ENCODE assay signal across 38 cellular contexts in the genomic region with DNA sequence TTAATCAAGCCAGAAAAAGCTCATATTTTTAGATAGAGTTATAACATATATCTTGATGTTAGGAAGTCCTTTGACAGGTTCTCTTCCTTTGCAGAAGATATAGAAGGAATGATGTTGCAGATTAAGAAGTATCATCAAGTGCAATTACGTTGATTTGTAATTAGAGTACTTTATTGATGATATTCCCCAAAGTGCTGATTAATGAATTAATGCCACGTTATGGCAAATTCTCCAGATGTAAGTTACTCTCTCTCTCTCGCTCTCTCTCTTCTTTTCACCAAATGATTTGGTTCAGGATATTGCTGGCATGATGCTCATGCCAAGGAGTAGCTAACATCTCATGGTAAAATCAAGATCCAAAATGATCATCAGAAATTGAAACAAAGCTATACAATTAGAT.
"Had no signal": no experiment of that assay in that cellular context is flagged by ENCODE, and none has a peak within 500 bp of the region (broad histone marks: within the 10 kb centered on the region; RNA-seq: fewer than 3 reads in every experiment).

No MANE protein-coding gene starts in this region.

- H3K9me3 Mint-ChIP-seq: activated naive CD4-positive, alpha-beta T cell treated with anti-CD3 and anti-CD28 coated beads for 36 hours; activated naive CD4-positive, alpha-beta T cell treated with anti-CD3 and anti-CD28 coated beads, Interleukin-2, amount 10 ng/mL, durations not matched to agents 7 days and 5 days; activated naive CD4-positive, alpha-beta T cell treated with anti-CD3 and anti-CD28 coated beads, Interleukin-2, amount 50 U/mL, for 72 hours; activated naive CD8-positive, alpha-beta T cell treated with anti-CD3 and anti-CD28 coated beads for 36 hours; activated naive CD8-positive, alpha-beta T cell treated with anti-CD3 and anti-CD28 coated beads, Interleukin-2, amount 10 ng/mL, durations not matched to agents 7 days and 5 days; activated naive CD8-positive, alpha-beta T cell treated with anti-CD3 and anti-CD28 coated beads, Interleukin-2, amount 50 U/mL, for 24 hours; activated T-cell treated with anti-CD3 and anti-CD28 coated beads, Interleukin-2, amount 50 U/mL, for 24 hours; activated T-cell treated with anti-CD3 and anti-CD28 coated beads, Interleukin-2, amount 50 U/mL, for 4 hours; activated T-cell treated with anti-CD3 and anti-CD28 coated beads, Interleukin-2, amount 50 U/mL, for 72 hours; activated T-helper 1 cell treated with anti-CD3 and anti-CD28 coated beads, Interleukin-12 subunit alpha, Interleukin-12 subunit beta, Interleukin-2, Interleukin-4 antibody, amounts not matched to agents 30 ng/mL and 10 ng/mL and 1 ng/mL, durations not matched to agents 14 hours and 24 hours and 36 hours; activated T-helper 17 cell treated with anti-CD3 and anti-CD28 coated beads, Interleukin-2, amount 50 U/mL, for 72 hours; activated T-helper 2 cell treated with anti-CD3 and anti-CD28 coated beads, Interferon-gamma antibody, Interleukin-2, Interleukin-4, amounts not matched to agents 10 μg/mL and 5 μg/mL and 100 μg/mL, durations not matched to agents 14 hours and 24 hours and 36 hours; central memory CD8-positive, alpha-beta T cell had no signal

- H3K4me1 Mint-ChIP-seq: activated naive CD4-positive, alpha-beta T cell treated with anti-CD3 and anti-CD28 coated beads, Interleukin-2, amount 10 ng/mL, durations not matched to agents 7 days and 5 days; activated naive CD8-positive, alpha-beta T cell treated with anti-CD3 and anti-CD28 coated beads for 36 hours; activated naive CD8-positive, alpha-beta T cell treated with anti-CD3 and anti-CD28 coated beads, Interleukin-2, amount 10 ng/mL, durations not matched to agents 7 days and 5 days; activated naive CD8-positive, alpha-beta T cell treated with anti-CD3 and anti-CD28 coated beads, Interleukin-2, amount 50 U/mL, for 24 hours; activated T-helper 17 cell treated with anti-CD3 and anti-CD28 coated beads, Interleukin-2, amount 50 U/mL, for 72 hours; brain; central memory CD8-positive, alpha-beta T cell had no signal

- ATAC-seq: activated naive CD4-positive, alpha-beta T cell treated with anti-CD3 and anti-CD28 coated beads, Interleukin-2, amount 50 U/mL, for 72 hours; activated naive CD8-positive, alpha-beta T cell treated with anti-CD3 and anti-CD28 coated beads, Interleukin-2, amount 50 U/mL, for 24 hours; activated T-cell treated with anti-CD3 and anti-CD28 coated beads, Interleukin-2, amount 50 U/mL, for 4 hours; activated T-cell treated with anti-CD3 and anti-CD28 coated beads, Interleukin-2, amount 50 U/mL, for 72 hours; activated T-helper 17 cell treated with anti-CD3 and anti-CD28 coated beads, Interleukin-2, amount 50 U/mL, for 72 hours; body of pancreas had no signal

- DNase-seq: activated effector memory CD4-positive, alpha-beta T cell treated with anti-CD3 and anti-CD28 coated beads, Interleukin-2, amount 50 U/mL, for 16 hours; activated effector memory CD4-positive, alpha-beta T cell treated with Interleukin-2 at 50 U/mL for 16 hours; activated gamma-delta T cell; activated gamma-delta T cell treated with Interleukin-2 at 50 U/mL for 16 hours; activated naive CD4-positive, alpha-beta T cell; activated naive CD4-positive, alpha-beta T cell treated with anti-CD3 and anti-CD28 coated beads for 36 hours; activated naive CD4-positive, alpha-beta T cell treated with anti-CD3 and anti-CD28 coated beads, Interleukin-2, amount 10 ng/mL, durations not matched to agents 7 days and 5 days; activated naive CD4-positive, alpha-beta T cell treated with anti-CD3 and anti-CD28 coated beads, Interleukin-2, amount 50 U/mL, for 16 hours; activated naive CD8-positive, alpha-beta T cell treated with anti-CD3 and anti-CD28 coated beads for 36 hours; activated naive CD8-positive, alpha-beta T cell treated with anti-CD3 and anti-CD28 coated beads, Interleukin-2, amount 10 ng/mL, durations not matched to agents 7 days and 5 days; activated naive CD8-positive, alpha-beta T cell treated with anti-CD3 and anti-CD28 coated beads, Interleukin-2, amount 50 U/mL, for 24 hours; activated T-cell treated with anti-CD3 and anti-CD28 coated beads, Interleukin-2, amount 50 U/mL, for 1 hour; activated T-cell treated with anti-CD3 and anti-CD28 coated beads, Interleukin-2, amount 50 U/mL, for 24 hours; activated T-cell treated with anti-CD3 and anti-CD28 coated beads, Interleukin-2, amount 50 U/mL, for 4 hours; activated T-cell treated with anti-CD3 and anti-CD28 coated beads, Interleukin-2, amount 50 U/mL, for 48 hours; activated T-cell treated with anti-CD3 and anti-CD28 coated beads, Interleukin-2, amount 50 U/mL, for 72 hours; adrenal gland; amniotic stem cell; amygdala; anterior cingulate cortex; aorta; body of pancreas; brain microvascular endothelial cell; caudate nucleus; central memory CD4-positive, alpha-beta T cell; cerebellar nuclear complex had no signal

- H3K4me3 ChIP-seq: adrenal gland, ascending aorta, body of pancreas, breast epithelium, cardiac muscle cell had no signal

- H3K4me1 ChIP-seq: adrenal gland, ascending aorta, body of pancreas, breast epithelium had no signal

- H3K27ac Mint-ChIP-seq: activated naive CD4-positive, alpha-beta T cell treated with anti-CD3 and anti-CD28 coated beads for 36 hours; activated naive CD4-positive, alpha-beta T cell treated with anti-CD3 and anti-CD28 coated beads, Interleukin-2, amount 10 ng/mL, durations not matched to agents 7 days and 5 days; activated naive CD4-positive, alpha-beta T cell treated with anti-CD3 and anti-CD28 coated beads, Interleukin-2, amount 50 U/mL, for 72 hours; activated naive CD8-positive, alpha-beta T cell; activated naive CD8-positive, alpha-beta T cell treated with anti-CD3 and anti-CD28 coated beads for 36 hours; activated naive CD8-positive, alpha-beta T cell treated with anti-CD3 and anti-CD28 coated beads, Interleukin-2, amount 10 ng/mL, durations not matched to agents 7 days and 5 days; activated naive CD8-positive, alpha-beta T cell treated with anti-CD3 and anti-CD28 coated beads, Interleukin-2, amount 50 U/mL, for 24 hours; activated T-cell treated with anti-CD3 and anti-CD28 coated beads, Interleukin-2, amount 50 U/mL, for 24 hours; activated T-cell treated with anti-CD3 and anti-CD28 coated beads, Interleukin-2, amount 50 U/mL, for 72 hours; activated T-helper 1 cell treated with anti-CD3 and anti-CD28 coated beads, Interleukin-12 subunit alpha, Interleukin-12 subunit beta, Interleukin-2, Interleukin-4 antibody, amounts not matched to agents 30 ng/mL and 10 ng/mL and 1 ng/mL, durations not matched to agents 14 hours and 24 hours and 36 hours; activated T-helper 17 cell treated with anti-CD3 and anti-CD28 coated beads, Interleukin-2, amount 50 U/mL, for 72 hours; activated T-helper 2 cell treated with anti-CD3 and anti-CD28 coated beads, Interferon-gamma antibody, Interleukin-2, Interleukin-4, amounts not matched to agents 10 μg/mL and 5 μg/mL and 100 μg/mL, durations not matched to agents 14 hours and 24 hours and 36 hours; brain had no signal

- H3K27me3 Mint-ChIP-seq: activated naive CD4-positive, alpha-beta T cell treated with anti-CD3 and anti-CD28 coated beads, Interleukin-2, amount 10 ng/mL, durations not matched to agents 7 days and 5 days; activated naive CD8-positive, alpha-beta T cell treated with anti-CD3 and anti-CD28 coated beads for 36 hours had no signal

- H3K9me3 ChIP-seq: adrenal gland, ascending aorta, body of pancreas, breast epithelium had no signal

- H3K27me3 ChIP-seq: adrenal gland, ascending aorta, body of pancreas, brain microvascular endothelial cell, breast epithelium, cardiac muscle cell had no signal

- H3K27ac ChIP-seq: adrenal gland, ascending aorta, body of pancreas, brain microvascular endothelial cell, breast epithelium, cardiac muscle cell had no signal

- FAIRE-seq: astrocyte, bronchial epithelial cell had no signal

- H3K36me3 ChIP-seq: adrenal gland, ascending aorta, brain microvascular endothelial cell, breast epithelium, cardiac muscle cell had no signal

- H3K4me3 Mint-ChIP-seq: activated naive CD4-positive, alpha-beta T cell treated with anti-CD3 and anti-CD28 coated beads for 36 hours; activated naive CD4-positive, alpha-beta T cell treated with anti-CD3 and anti-CD28 coated beads, Interleukin-2, amount 10 ng/mL, durations not matched to agents 7 days and 5 days; activated naive CD8-positive, alpha-beta T cell; activated naive CD8-positive, alpha-beta T cell treated with anti-CD3 and anti-CD28 coated beads for 36 hours; activated naive CD8-positive, alpha-beta T cell treated with anti-CD3 and anti-CD28 coated beads, Interleukin-2, amount 10 ng/mL, durations not matched to agents 7 days and 5 days; activated naive CD8-positive, alpha-beta T cell treated with anti-CD3 and anti-CD28 coated beads, Interleukin-2, amount 50 U/mL, for 24 hours; activated T-cell treated with anti-CD3 and anti-CD28 coated beads, Interleukin-2, amount 50 U/mL, for 24 hours; activated T-cell treated with anti-CD3 and anti-CD28 coated beads, Interleukin-2, amount 50 U/mL, for 4 hours; activated T-cell treated with anti-CD3 and anti-CD28 coated beads, Interleukin-2, amount 50 U/mL, for 72 hours; activated T-helper 1 cell treated with anti-CD3 and anti-CD28 coated beads, Interleukin-12 subunit alpha, Interleukin-12 subunit beta, Interleukin-2, Interleukin-4 antibody, amounts not matched to agents 30 ng/mL and 10 ng/mL and 1 ng/mL, durations not matched to agents 14 hours and 24 hours and 36 hours; activated T-helper 17 cell treated with anti-CD3 and anti-CD28 coated beads, Interleukin-2, amount 50 U/mL, for 72 hours; brain; central memory CD8-positive, alpha-beta T cell had no signal

- H3K36me3 Mint-ChIP-seq: activated naive CD4-positive, alpha-beta T cell treated with anti-CD3 and anti-CD28 coated beads, Interleukin-2, amount 10 ng/mL, durations not matched to agents 7 days and 5 days; activated naive CD4-positive, alpha-beta T cell treated with anti-CD3 and anti-CD28 coated beads, Interleukin-2, amount 50 U/mL, for 72 hours; activated naive CD8-positive, alpha-beta T cell; activated naive CD8-positive, alpha-beta T cell treated with anti-CD3 and anti-CD28 coated beads for 36 hours; activated naive CD8-positive, alpha-beta T cell treated with anti-CD3 and anti-CD28 coated beads, Interleukin-2, amount 10 ng/mL, durations not matched to agents 7 days and 5 days; brain had no signal
